Comparison of ENCODE assay signal across 8 cellular contexts in the genomic region with DNA sequence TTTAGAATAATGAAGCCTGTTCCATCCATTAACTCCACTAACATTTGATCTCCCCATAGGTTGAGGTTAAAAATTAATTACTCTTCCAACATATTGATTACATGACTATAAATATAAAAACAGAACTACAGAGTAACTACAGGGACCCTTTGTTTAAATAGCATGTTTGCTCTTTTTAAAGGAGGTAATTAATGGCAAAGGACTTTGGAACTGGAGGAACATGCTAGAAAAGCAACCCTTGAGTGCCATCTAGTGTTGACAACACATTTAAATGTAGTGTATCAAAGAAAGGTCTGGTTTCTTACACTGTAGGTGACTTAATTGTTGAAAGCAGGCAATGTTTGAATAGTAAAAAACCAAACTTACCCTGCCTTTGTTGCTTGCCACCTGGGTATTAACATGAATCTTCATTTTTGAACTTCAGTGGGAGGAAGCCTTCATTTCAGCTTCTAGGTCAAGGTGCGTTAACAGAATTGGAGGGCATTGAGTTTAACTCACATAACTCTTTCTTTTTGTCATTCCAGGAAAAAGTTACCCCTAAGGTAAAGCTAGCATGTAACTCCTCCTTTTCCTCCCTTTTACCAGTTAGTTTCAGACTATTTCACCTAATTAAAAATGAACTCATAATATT. TPM values are rescaled to one million over a fixed set of nuclear protein-coding genes. Genes with fewer than 3 reads are reported as not detected.
A peak's percentile ranks its signal among the peaks of the same experiment; 100 is the strongest.
DNase-seq lines count a peak whose midpoint lies in the region; ATAC-seq and TF ChIP-seq lines count a peak whose summit lies in the region.

No MANE protein-coding gene starts in this region.

- ATAC-seq in GM18502 (IDR thresholded peaks at IDR 0.05; ENCODE audit: poor library complexity, unreplicated experiment) (peak; percentile 63), HG03442 (IDR thresholded peaks at IDR 0.05; ENCODE audit: unreplicated experiment) (peak; percentile 43), body of pancreas (peak; percentile 90), GM19455 (IDR thresholded peaks at IDR 0.05; ENCODE audit: unreplicated experiment) (no peak)
- peak; percentile 73 for ATAC-seq in stimulated activated effector memory CD8-positive, alpha-beta T cell treated with anti-CD3 and anti-CD28 coated beads, Interleukin-12 subunit alpha, Interleukin-12 subunit beta, amount 100 ng/mL, for 72 hours

- H3K4me3 Mint-ChIP-seq in stimulated activated effector memory CD8-positive, alpha-beta T cell treated with anti-CD3 and anti-CD28 coated beads, Interleukin-12 subunit alpha, Interleukin-12 subunit beta, amount 100 ng/mL, for 72 hours: no peak overlapping the region

- H3K27ac Mint-ChIP-seq in stimulated activated effector memory CD8-positive, alpha-beta T cell treated with anti-CD3 and anti-CD28 coated beads, Interleukin-12 subunit alpha, Interleukin-12 subunit beta, amount 100 ng/mL, for 72 hours: no peak overlapping the region

- no peak overlapping the region for H3K4me3 ChIP-seq in body of pancreas
- no peak overlapping the region for H3K4me3 ChIP-seq in iPS DF 6.9 (ENCODE audit: low read length)

- no peak for TF ChIP-seq POLR2A in body of pancreas (IDR thresholded peaks at IDR 0.05)

- DNase-seq in Ammon's horn (ENCODE audit: low spot score): peak; percentile 84
- DNase-seq in NCI-H526 treated with DMSO at 0.1 percent for 48 hours (lab: John Stamatoyannopoulos, UW): peak; percentile 93
- peak in 3 of 4 donors; percentile 18 to 57 (median 38) for DNase-seq in body of pancreas
- peak; percentile 54 for DNase-seq in iPS DF 6.9 (ENCODE audit: low read depth, low spot score)
- DNase-seq in stimulated activated effector memory CD8-positive, alpha-beta T cell treated with anti-CD3 and anti-CD28 coated beads, Interleukin-12 subunit alpha, Interleukin-12 subunit beta, amount 100 ng/mL, for 72 hours (ENCODE audit: low spot score in 2 of 2): no peak

- H3K9me3 Mint-ChIP-seq in stimulated activated effector memory CD8-positive, alpha-beta T cell treated with anti-CD3 and anti-CD28 coated beads, Interleukin-12 subunit alpha, Interleukin-12 subunit beta, amount 100 ng/mL, for 72 hours: no peaks in the 10 kb centered on the region

- H3K27me3 ChIP-seq in body of pancreas: no peaks in the 10 kb centered on the region
- H3K27me3 ChIP-seq in iPS DF 6.9 (ENCODE audit: control insufficient read depth, insufficient read depth, low read length): no peaks in the 10 kb centered on the region

- H3K36me3 Mint-ChIP-seq in stimulated activated effector memory CD8-positive, alpha-beta T cell treated with anti-CD3 and anti-CD28 coated beads, Interleukin-12 subunit alpha, Interleukin-12 subunit beta, amount 100 ng/mL, for 72 hours: no peaks in the 10 kb centered on the region

- TF ChIP-seq CTCF in body of pancreas (IDR thresholded peaks at IDR 0.05): peak; percentile 34 to 93 (median 76)

- H3K36me3 ChIP-seq in body of pancreas (replicated peaks in 1 of 2; ENCODE audit: insufficient read depth in 1 of 2, low read depth in 2 of 2): no peaks in the 10 kb centered on the region
- no peaks in the 10 kb centered on the region for H3K36me3 ChIP-seq in iPS DF 6.9 (ENCODE audit: control insufficient read depth, insufficient read depth, low read length)

- intact Hi-C loops in body of pancreas (cut with DNase I): loop anchor here (10.0 kb wide), 1 partner anchor 215 kb away; no protein-coding TSS in a partner anchor

- H3K4me1 Mint-ChIP-seq in stimulated activated effector memory CD8-positive, alpha-beta T cell treated with anti-CD3 and anti-CD28 coated beads, Interleukin-12 subunit alpha, Interleukin-12 subunit beta, amount 100 ng/mL, for 72 hours: no peaks in the 10 kb centered on the region

- H3K4me1 ChIP-seq in body of pancreas (peaks cover 31% of the 10 kb centered on the region), iPS DF 6.9 (ENCODE audit: control insufficient read depth, insufficient read depth, low read length) (no peaks in the 10 kb centered on the region)

- 43 to 48% methylated on average over 1 of the region's 1 CpG for WGBS in body of pancreas, 2 donors
- no CpG with 5 or more reads among the region's 1 CpG for WGBS in iPS DF 6.9 (ENCODE audit: insufficient coverage, insufficient read length)

- H3K9me3 ChIP-seq in body of pancreas (no peaks in the 10 kb centered on the region), iPS DF 6.9 (ENCODE audit: control insufficient read depth, insufficient read depth, low read length) (no peaks in the 10 kb centered on the region)

- H3K27ac ChIP-seq in body of pancreas (peak overlapping the region; percentile 35 to 81 (median 62)), iPS DF 6.9 (ENCODE audit: low read length) (no peak overlapping the region)

RNA-seq across cellular contexts. Expression of a gene that starts 52.6 kb away (rescaled TPM):
- 10 to 100 TPM; 53.1 to 53.4 TPM for total RNA-seq in body of pancreas

Comparison
In these comparisons a context has a peak if more than half of its experiments do, and no peak if none do; other contexts are left out.
1. DNase-seq: peak in Ammon's horn (single experiment), NCI-H526 treated with DMSO at 0.1 percent for 48 hours (single experiment), body of pancreas (3 of 4) and iPS DF 6.9 (single experiment); none in stimulated activated effector memory CD8-positive, alpha-beta T cell treated with anti-CD3 and anti-CD28 coated beads, Interleukin-12 subunit alpha, Interleukin-12 subunit beta, amount 100 ng/mL, for 72 hours (0 of 2).